20 cellular contexts compared by ENCODE assay signal in genomic region chr10:90313548-90314325, GRCh38.
DNase-seq lines count a peak whose midpoint lies in the region; ATAC-seq and TF ChIP-seq lines count a peak whose summit lies in the region.
"Had no signal": no experiment of that assay in that cellular context is flagged by ENCODE, and none has a peak within 500 bp of the region (broad histone marks: within the 10 kb centered on the region; RNA-seq: fewer than 3 reads in every experiment).

No MANE protein-coding gene starts in this region.

- no peak for TF ChIP-seq CTCF in HCT116 (IDR thresholded peaks at IDR 0.05 in 2 of 3, conservative IDR thresholded peaks at IDR 0.05 in 1 of 3; ENCODE audit: borderline replicate concordance in 1 of 3, insufficient read depth in 1 of 3, low read depth in 2 of 3, low read length in 2 of 3)
- TF ChIP-seq CTCF in PC-9 (conservative IDR thresholded peaks at IDR 0.05) = no peak
- no peak for TF ChIP-seq CTCF in epithelial cell of esophagus (IDR thresholded peaks at IDR 0.05; ENCODE audit: insufficient read depth, low read depth, low read length, missing control alignments)
- TF ChIP-seq CTCF in osteoblast (IDR thresholded peaks at IDR 0.05; ENCODE audit: extremely low read depth, low read depth, low read length) = no peak

- H3K27ac ChIP-seq in HCT116 (ENCODE audit: low read depth, low read length) (peak overlapping the region; percentile 99), PC-9 (no peak overlapping the region), osteoblast (ENCODE audit: low read depth, low read length) (no peak overlapping the region)
- H3K27ac ChIP-seq: ascending aorta, SJSA1 had no signal

- H3K9me3 ChIP-seq in HCT116 (ENCODE audit: control insufficient read depth in 1 of 2, insufficient read depth in 1 of 2, low read depth in 1 of 2, low read length in 2 of 2) = no peaks in the 10 kb centered on the region; a peak in 1 of 4 replicates
- H3K9me3 ChIP-seq in PC-9 (ENCODE audit: insufficient read depth, low read depth) = 0 out of 2 replicates have a peak, but pooled peaks cover 3% of the 10 kb centered on the region
- no peaks in the 10 kb centered on the region for H3K9me3 ChIP-seq in osteoblast (ENCODE audit: low read depth, low read length)
- H3K9me3 ChIP-seq: ascending aorta, SJSA1 had no signal

- intact Hi-C loops in HCT116 (cut with micrococcal nuclease) (loop anchor here (10.0 kb wide), 2 partner anchors 519 to 541 kb away; partner anchors contain the start of gene HTR7), PC-9 (cut with micrococcal nuclease; ENCODE audit: unreplicated experiment) (loop anchor here (10.0 kb wide), 1 partner anchor 91 kb away; no protein-coding TSS in a partner anchor)

- POLR2A ChIA-PET in HCT116 (lab: Charles Lee) (interaction anchor here (3.2 kb wide), 1 partner anchor 88 kb away, joined by 9 read pairs; no protein-coding TSS in a partner anchor), PC-9 (lab: Charles Lee; ENCODE audit: unreplicated experiment) (no interaction called here)

- CTCF ChIA-PET in HCT116 (lab: Charles Lee) (interaction anchor here (0.7 kb wide), 1 partner anchor 279 kb away, joined by 3 read pairs; no protein-coding TSS in a partner anchor), PC-9 (lab: Charles Lee) (no interaction called here)

- H4K20me1 ChIP-seq in HCT116 (ENCODE audit: insufficient read depth) (no peaks in the 10 kb centered on the region), PC-9 (ENCODE audit: insufficient read depth) (no peaks in the 10 kb centered on the region), osteoblast (ENCODE audit: insufficient read depth, low read length) (no peaks in the 10 kb centered on the region)

- H3K9me2 ChIP-seq in HCT116 (ENCODE audit: insufficient read depth) (no peaks in the 10 kb centered on the region), PC-9 (ENCODE audit: insufficient read depth) (no peaks in the 10 kb centered on the region)

- H3K4me1 ChIP-seq in HCT116 (ENCODE audit: control insufficient read depth in 1 of 2, insufficient read depth in 2 of 2, low read length in 2 of 2) (peaks cover 64 to 65% of the 10 kb centered on the region in 2 experiments), PC-9 (replicated peaks; ENCODE audit: insufficient read depth) (peaks cover 16% of the 10 kb centered on the region; the same call in 1 of the 2 replicates), osteoblast (ENCODE audit: insufficient read depth, low read length) (peaks cover 15% of the 10 kb centered on the region)
- H3K4me1 ChIP-seq: ascending aorta had no signal

- ATAC-seq in HCT116 = peak; percentile 76
- ATAC-seq in HG02798 (IDR thresholded peaks at IDR 0.05; ENCODE audit: poor library complexity, unreplicated experiment) = no peak
- ATAC-seq: effector memory CD8-positive, alpha-beta T cell; right cardiac atrium; stimulated activated naive CD8-positive, alpha-beta T cell treated with anti-CD3 and anti-CD28 coated beads, Interleukin-15, amount 100 ng/mL, for 72 hours had no signal

- H3K9ac ChIP-seq in HCT116 (ENCODE audit: low read length) = peak overlapping the region; percentile 53

- H2AFZ ChIP-seq in HCT116 (ENCODE audit: low read depth, low read length, poor library complexity, severe bottlenecking) (no peak overlapping the region), PC-9 (no peak overlapping the region), osteoblast (ENCODE audit: low read length) (no peak overlapping the region)

- H3K4me3 ChIP-seq in HCT116 (replicated peaks in 1 of 2; ENCODE audit: low read depth in 1 of 2, low read length in 2 of 2) = peak overlapping the region in 1 of 2 experiments; percentile 10; a peak in 1 of 4 replicates
- H3K4me3 ChIP-seq in PC-9 = no peak overlapping the region
- H3K4me3 ChIP-seq in epithelial cell of esophagus (ENCODE audit: low read length) = no peak overlapping the region
- H3K4me3 ChIP-seq in osteoblast (ENCODE audit: insufficient read depth, low read length) = no peak overlapping the region
- H3K4me3 ChIP-seq: ascending aorta, SJSA1 had no signal

- H3K79me2 ChIP-seq in HCT116 (ENCODE audit: insufficient read depth, low read length) (no peaks in the 10 kb centered on the region), PC-9 (ENCODE audit: low read depth) (no peaks in the 10 kb centered on the region), osteoblast (ENCODE audit: insufficient read depth, low read length) (no peaks in the 10 kb centered on the region)

- peak; percentile 25 for TF ChIP-seq RAD21 in HCT116 (IDR thresholded peaks at IDR 0.05; ENCODE audit: low read depth)

- no peak for TF ChIP-seq POLR2A in HCT116 (IDR thresholded peaks at IDR 0.05; ENCODE audit: borderline replicate concordance, extremely low read depth, insufficient read depth, insufficient read length)

- peak overlapping the region; percentile 58 for H3K4me2 ChIP-seq in HCT116 (ENCODE audit: low read length)
- H3K4me2 ChIP-seq in PC-9 = 0 out of 2 replicates have a peak overlapping the region, but pooled peaks have one; percentile 23
- peak overlapping the region; percentile 38 for H3K4me2 ChIP-seq in osteoblast (ENCODE audit: insufficient read depth, low read length)

- peak; percentile 88 for DNase-seq in HCT116 (ENCODE audit: low read depth, low spot score)
- peak in 1 of 2 experiments; percentile 69 for DNase-seq in PC-9
- peak; percentile 51 for DNase-seq in epithelial cell of esophagus (ENCODE audit: low read depth)
- no peak for DNase-seq in osteoblast (ENCODE audit: insufficient read length, low spot score, missing footprints)
- no peak for DNase-seq in SHP77 (lab: John Stamatoyannopoulos, UW)
- DNase-seq in pons (ENCODE audit: low spot score) = no peak
- DNase-seq in germinal center (ENCODE audit: low spot score) = no peak
- DNase-seq: activated CD4-positive, alpha-beta memory T cell treated with anti-CD3 and anti-CD28 coated beads for 36 hours; activated naive CD4-positive, alpha-beta T cell treated with Interleukin-2 at 50 U/mL for 16 hours; activated T-cell treated with anti-CD3 and anti-CD28 coated beads for 4 hours; effector memory CD8-positive, alpha-beta T cell; Karpas-422; NCI-H1105; NCI-H69; nucleus accumbens; right cardiac atrium; stimulated activated naive CD8-positive, alpha-beta T cell treated with anti-CD3 and anti-CD28 coated beads, Interleukin-15, amount 100 ng/mL, for 72 hours had no signal

- BruUV-seq in HCT116 (replicated peaks; lab: Mats Ljungman, UMichigan) (TSS peak; percentile 75), PC-9 (replicated peaks; lab: Mats Ljungman, UMichigan) (no TSS peak)

- RAD21 ChIA-PET in HCT116 (lab: Charles Lee; ENCODE audit: low non-redundant PET in 1 of 2, low total read pairs in 2 of 2, uncharacterized antibody in 2 of 2, unreplicated experiment in 2 of 2) = interaction anchor here in 1 of 2 experiments (0.9 kb wide), 1 partner anchor 226 kb away, joined by 3 read pairs; no protein-coding TSS in a partner anchor

- H3K36me3 ChIP-seq in HCT116 (ENCODE audit: control insufficient read depth in 1 of 2, insufficient read depth in 2 of 2, low read length in 2 of 2) (peaks cover 0 to 12% of the 10 kb centered on the region in 2 experiments; a peak in 2 of 4 replicates), PC-9 (ENCODE audit: low read depth) (no peaks in the 10 kb centered on the region), osteoblast (ENCODE audit: insufficient read depth, low read length) (no peaks in the 10 kb centered on the region)
- H3K36me3 ChIP-seq: ascending aorta, SJSA1 had no signal

- H3K27me3 ChIP-seq in HCT116 (ENCODE audit: insufficient read depth, low read length) (no peaks in the 10 kb centered on the region), PC-9 (ENCODE audit: insufficient read depth, low read depth) (no peaks in the 10 kb centered on the region), osteoblast (ENCODE audit: insufficient read depth, low read length) (no peaks in the 10 kb centered on the region)
- H3K27me3 ChIP-seq: ascending aorta, SJSA1 had no signal

- H3F3A ChIP-seq in PC-9 (ENCODE audit: insufficient read depth, low read depth) = no peaks in the 10 kb centered on the region

TF ChIP-seq in HCT116, 20 proteins besides CTCF, POLR2A, EP300 and RAD21 (continues in another document):
- TF ChIP-seq CBX3 (IDR thresholded peaks at IDR 0.05; ENCODE audit: low read depth) (peak; percentile 63; the same call in 1 of the 2 replicates), YY1 (IDR thresholded peaks at IDR 0.05; ENCODE audit: extremely low read depth, insufficient replicate concordance, low read depth, low read length) (no peak), EZH2phosphoT487 (IDR thresholded peaks at IDR 0.05; ENCODE audit: borderline replicate concordance) (no peak), ELF1 (IDR thresholded peaks at IDR 0.05; ENCODE audit: borderline replicate concordance, low read depth) (no peak), ATF3 (IDR thresholded peaks at IDR 0.05) (0 out of 2 replicates have a peak, but pooled peaks have one; percentile 39), SIN3A (IDR thresholded peaks at IDR 0.05; ENCODE audit: low read depth) (peak; percentile 55; the same call in 1 of the 2 replicates), JUND (IDR thresholded peaks at IDR 0.05) (peak; percentile 94), ZFX (IDR thresholded peaks at IDR 0.05) (no peak)
- TF ChIP-seq, protein P1, sequence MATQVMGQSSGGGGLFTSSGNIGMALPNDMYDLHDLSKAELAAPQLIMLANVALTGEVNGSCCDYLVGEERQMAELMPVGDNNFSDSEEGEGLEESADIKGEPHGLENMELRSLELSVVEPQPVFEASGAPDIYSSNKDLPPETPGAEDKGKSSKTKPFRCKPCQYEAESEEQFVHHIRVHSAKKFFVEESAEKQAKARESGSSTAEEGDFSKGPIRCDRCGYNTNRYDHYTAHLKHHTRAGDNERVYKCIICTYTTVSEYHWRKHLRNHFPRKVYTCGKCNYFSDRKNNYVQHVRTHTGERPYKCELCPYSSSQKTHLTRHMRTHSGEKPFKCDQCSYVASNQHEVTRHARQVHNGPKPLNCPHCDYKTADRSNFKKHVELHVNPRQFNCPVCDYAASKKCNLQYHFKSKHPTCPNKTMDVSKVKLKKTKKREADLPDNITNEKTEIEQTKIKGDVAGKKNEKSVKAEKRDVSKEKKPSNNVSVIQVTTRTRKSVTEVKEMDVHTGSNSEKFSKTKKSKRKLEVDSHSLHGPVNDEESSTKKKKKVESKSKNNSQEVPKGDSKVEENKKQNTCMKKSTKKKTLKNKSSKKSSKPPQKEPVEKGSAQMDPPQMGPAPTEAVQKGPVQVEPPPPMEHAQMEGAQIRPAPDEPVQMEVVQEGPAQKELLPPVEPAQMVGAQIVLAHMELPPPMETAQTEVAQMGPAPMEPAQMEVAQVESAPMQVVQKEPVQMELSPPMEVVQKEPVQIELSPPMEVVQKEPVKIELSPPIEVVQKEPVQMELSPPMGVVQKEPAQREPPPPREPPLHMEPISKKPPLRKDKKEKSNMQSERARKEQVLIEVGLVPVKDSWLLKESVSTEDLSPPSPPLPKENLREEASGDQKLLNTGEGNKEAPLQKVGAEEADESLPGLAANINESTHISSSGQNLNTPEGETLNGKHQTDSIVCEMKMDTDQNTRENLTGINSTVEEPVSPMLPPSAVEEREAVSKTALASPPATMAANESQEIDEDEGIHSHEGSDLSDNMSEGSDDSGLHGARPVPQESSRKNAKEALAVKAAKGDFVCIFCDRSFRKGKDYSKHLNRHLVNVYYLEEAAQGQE (IDR thresholded peaks at IDR 0.05; ENCODE audit: low read depth) = no peak

Comparison
In these comparisons a context has a peak if more than half of its experiments do, and no peak if none do; other contexts are left out.
1. DNase-seq: peak in HCT116 (single experiment) and epithelial cell of esophagus (single experiment); none in osteoblast (single experiment), SHP77 (0 of 2), pons (single experiment) and germinal center (single experiment).
2. Peak in every context shown above with its lines, with median percentiles within 50 percentile points of each other: H3K4me2 ChIP-seq.